ENCODE assay signal across 19 cellular contexts in genomic region chr1:184656221-184656620, GRCh38.
"Had no signal": no experiment of that assay in that cellular context is flagged by ENCODE, and none has a peak within 500 bp of the region (broad histone marks: within the 10 kb centered on the region; RNA-seq: fewer than 3 reads in every experiment).

No MANE protein-coding gene starts in this region.

- H3K27ac Mint-ChIP-seq: endodermal cell; memory B cell; natural killer cell treated with Interleukin-12 subunit alpha and Interleukin-12 subunit beta and Interleukin-15 and Interleukin-18, amount 100 ng/mL, for 72 hours; type B pancreatic cell had no signal

- DNase-seq: colonic mucosa; dermis blood vessel endothelial cell; effector CD4-positive, alpha-beta T cell; endodermal cell; erythroblast; gastrocnemius medialis; glutamatergic neuron; islet precursor cell; left lung; lower lobe of right lung; posterior cingulate gyrus; small intestine; stimulated activated CD4-positive, alpha-beta T cell treated with anti-CD3 and anti-CD28 coated beads, Interleukin-12 subunit alpha, Interleukin-12 subunit beta, amount 100 ng/mL, for 4 hours; stimulated activated naive CD4-positive, alpha-beta T cell treated with Interleukin-2 at 50 U/mL for 16 hours; thyroid gland had no signal

- ATAC-seq: gastrocnemius medialis; left lung; lower lobe of right lung; natural killer cell treated with Interleukin-12 subunit alpha and Interleukin-12 subunit beta and Interleukin-15 and Interleukin-18, amount 100 ng/mL, for 72 hours had no signal

- H3K4me3 ChIP-seq: colonic mucosa, gastrocnemius medialis, left lung, lower lobe of right lung, right atrium auricular region, thyroid gland had no signal

- H3K36me3 Mint-ChIP-seq: memory B cell; natural killer cell treated with Interleukin-12 subunit alpha and Interleukin-12 subunit beta and Interleukin-15 and Interleukin-18, amount 100 ng/mL, for 72 hours; type B pancreatic cell had no signal

- H3K4me1 Mint-ChIP-seq: memory B cell had no signal

- H3K27me3 ChIP-seq: colonic mucosa, gastrocnemius medialis, left lung, right atrium auricular region, thyroid gland had no signal

- H3K36me3 ChIP-seq: colonic mucosa, gastrocnemius medialis, left lung, lower lobe of right lung, right atrium auricular region, thyroid gland had no signal

- H3K27ac ChIP-seq: colonic mucosa, gastrocnemius medialis, left lung, lower lobe of right lung, right atrium auricular region, thyroid gland had no signal

- H3K9me3 ChIP-seq: colonic mucosa, gastrocnemius medialis, left lung, lower lobe of right lung, thyroid gland had no signal

- H3K4me1 ChIP-seq: colonic mucosa, left lung, lower lobe of right lung, right atrium auricular region, thyroid gland had no signal

- H3K4me3 Mint-ChIP-seq: endodermal cell; memory B cell; natural killer cell treated with Interleukin-12 subunit alpha and Interleukin-12 subunit beta and Interleukin-15 and Interleukin-18, amount 100 ng/mL, for 72 hours; type B pancreatic cell had no signal

- H3K9me3 Mint-ChIP-seq: natural killer cell treated with Interleukin-12 subunit alpha and Interleukin-12 subunit beta and Interleukin-15 and Interleukin-18, amount 100 ng/mL, for 72 hours had no signal
